In the genomic region with DNA sequence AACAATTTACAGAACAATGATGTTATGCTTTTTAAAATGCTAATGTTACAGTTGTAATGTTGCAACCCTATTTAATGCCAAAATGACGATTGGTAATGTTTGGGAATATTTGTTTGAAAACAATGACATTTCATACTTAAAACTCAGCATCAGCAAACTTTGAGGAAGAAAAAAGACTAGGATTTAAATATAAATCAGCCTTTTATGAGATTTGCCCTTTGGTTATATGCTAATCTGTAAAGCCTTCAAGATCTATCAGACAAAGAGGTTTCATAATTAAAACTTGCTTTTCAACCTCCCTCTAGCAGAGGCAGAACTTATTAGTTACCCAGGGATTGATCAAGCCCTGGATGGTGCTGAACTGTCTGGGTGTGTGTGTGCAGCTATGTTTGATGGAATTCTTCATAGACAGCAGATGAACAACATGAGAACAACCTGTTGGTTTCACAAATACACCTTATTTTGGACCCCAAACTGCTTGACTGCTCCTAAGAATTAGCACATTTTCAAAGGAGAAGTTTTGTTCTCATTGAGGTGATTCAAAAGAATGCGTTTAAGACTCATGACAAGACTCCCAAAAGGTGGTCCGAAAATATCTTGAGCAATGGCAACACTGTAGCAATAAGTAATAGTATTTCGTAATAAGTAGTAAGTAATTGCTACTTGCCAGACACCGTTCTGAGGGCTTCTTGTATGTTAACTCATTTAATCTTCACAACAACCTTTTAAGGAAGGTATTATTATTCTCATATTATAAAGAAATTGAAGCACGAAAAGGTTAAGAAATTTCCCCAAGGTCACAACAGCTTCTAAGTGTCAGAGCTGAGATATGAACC, we compare ENCODE assay signal across 1 cellular context.
TF ChIP-seq lines count a peak whose summit lies in the region.

No MANE protein-coding gene starts in this region.

TF ChIP-seq in K562, 482 proteins besides CTCF, POLR2A, EP300 and RAD21 (continued from another document):
- TF ChIP-seq STAT6 (CRISPR knock-in tag; IDR thresholded peaks at IDR 0.05): no peak
